In genomic region chr19:53865918-53866696, GRCh38 we compare ENCODE assay signal across 1 cellular context.
A peak's percentile ranks its signal among the peaks of the same experiment; 100 is the strongest.
TF ChIP-seq lines count a peak whose summit lies in the region.

No MANE protein-coding gene starts in this region.

TF ChIP-seq in HepG2, 621 proteins besides CTCF, POLR2A, EP300 and RAD21 (continued from another document and continues in another):
- TF ChIP-seq, protein P1, sequence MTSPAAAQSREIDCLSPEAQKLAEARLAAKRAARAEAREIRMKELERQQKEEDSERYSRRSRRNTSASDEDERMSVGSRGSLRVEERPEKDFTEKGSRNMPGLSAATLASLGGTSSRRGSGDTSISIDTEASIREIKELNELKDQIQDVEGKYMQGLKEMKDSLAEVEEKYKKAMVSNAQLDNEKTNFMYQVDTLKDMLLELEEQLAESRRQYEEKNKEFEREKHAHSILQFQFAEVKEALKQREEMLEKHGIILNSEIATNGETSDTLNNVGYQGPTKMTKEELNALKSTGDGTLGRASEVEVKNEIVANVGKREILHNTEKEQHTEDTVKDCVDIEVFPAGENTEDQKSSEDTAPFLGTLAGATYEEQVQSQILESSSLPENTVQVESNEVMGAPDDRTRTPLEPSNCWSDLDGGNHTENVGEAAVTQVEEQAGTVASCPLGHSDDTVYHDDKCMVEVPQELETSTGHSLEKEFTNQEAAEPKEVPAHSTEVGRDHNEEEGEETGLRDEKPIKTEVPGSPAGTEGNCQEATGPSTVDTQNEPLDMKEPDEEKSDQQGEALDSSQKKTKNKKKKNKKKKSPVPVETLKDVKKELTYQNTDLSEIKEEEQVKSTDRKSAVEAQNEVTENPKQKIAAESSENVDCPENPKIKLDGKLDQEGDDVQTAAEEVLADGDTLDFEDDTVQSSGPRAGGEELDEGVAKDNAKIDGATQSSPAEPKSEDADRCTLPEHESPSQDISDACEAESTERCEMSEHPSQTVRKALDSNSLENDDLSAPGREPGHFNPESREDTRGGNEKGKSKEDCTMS (CRISPR knock-in tag; conservative IDR thresholded peaks at IDR 0.05), result no peak
- TF ChIP-seq ZFX (CRISPR knock-in tag; IDR thresholded peaks at IDR 0.05; ENCODE audit: low read depth) (peak; percentile 92), RXRB (CRISPR knock-in tag; IDR thresholded peaks at IDR 0.05; ENCODE audit: borderline replicate concordance) (peak; percentile 34; the same call in 1 of the 2 replicates), ZNF619 (CRISPR knock-in tag; IDR thresholded peaks at IDR 0.05) (no peak), ZXDC (CRISPR knock-in tag; IDR thresholded peaks at IDR 0.05) (no peak), ZNF30 (CRISPR knock-in tag; IDR thresholded peaks at IDR 0.05) (no peak), ZNF614 (CRISPR knock-in tag; IDR thresholded peaks at IDR 0.05; ENCODE audit: borderline replicate concordance) (no peak; the same call in 1 of the 2 replicates), HES4 (CRISPR knock-in tag; IDR thresholded peaks at IDR 0.05; ENCODE audit: borderline replicate concordance) (peak; percentile 6; the same call in 1 of the 2 replicates), ZNF577 (CRISPR knock-in tag; IDR thresholded peaks at IDR 0.05; ENCODE audit: borderline replicate concordance, low read depth) (no peak), MXD4 (CRISPR knock-in tag; IDR thresholded peaks at IDR 0.05) (0 out of 2 replicates have a peak, but pooled peaks have one; percentile 33), ZBTB1 (CRISPR knock-in tag; IDR thresholded peaks at IDR 0.05; ENCODE audit: borderline replicate concordance) (no peak), TCF7L2 (IDR thresholded peaks at IDR 0.05; ENCODE audit: low read depth, low read length) (no peak), ZNF230 (CRISPR knock-in tag; IDR thresholded peaks at IDR 0.05) (no peak), ZNF253 (CRISPR knock-in tag; IDR thresholded peaks at IDR 0.05; ENCODE audit: borderline replicate concordance) (no peak), ZNF329 (CRISPR knock-in tag; IDR thresholded peaks at IDR 0.05; ENCODE audit: low read depth) (0 out of 2 replicates have a peak, but pooled peaks have one; percentile 25), DDIT3 (CRISPR knock-in tag; IDR thresholded peaks at IDR 0.05) (no peak), MAF1 (CRISPR knock-in tag; IDR thresholded peaks at IDR 0.05; ENCODE audit: borderline replicate concordance) (0 out of 2 replicates have a peak, but pooled peaks have one; percentile 35), PRMT3 (CRISPR knock-in tag; IDR thresholded peaks at IDR 0.05; ENCODE audit: borderline replicate concordance, low read depth) (no peak), ZNF3 (CRISPR knock-in tag; IDR thresholded peaks at IDR 0.05) (no peak), GATAD2A (CRISPR knock-in tag; IDR thresholded peaks at IDR 0.05) (no peak), ZNF20 (CRISPR knock-in tag; IDR thresholded peaks at IDR 0.05) (no peak; the same call in 1 of the 2 replicates), PLSCR1 (CRISPR knock-in tag; IDR thresholded peaks at IDR 0.05; ENCODE audit: borderline replicate concordance) (no peak), HOXA3 (CRISPR knock-in tag; IDR thresholded peaks at IDR 0.05) (peak; percentile 23; the same call in 1 of the 2 replicates), ZNF775 (CRISPR knock-in tag; IDR thresholded peaks at IDR 0.05; ENCODE audit: borderline replicate concordance) (no peak; the same call in 1 of the 2 replicates), ZNF274 (CRISPR knock-in tag; IDR thresholded peaks at IDR 0.05) (no peak), SKI (IDR thresholded peaks at IDR 0.05; ENCODE audit: partially characterized antibody) (peak; percentile 74), DRAP1 (CRISPR knock-in tag; IDR thresholded peaks at IDR 0.05) (peak; percentile 59; the same call in 1 of the 2 replicates), MED1 (CRISPR knock-in tag; IDR thresholded peaks at IDR 0.05) (peak; percentile 55), HNRNPH1 (optimal IDR thresholded peaks at IDR 0.05; ENCODE audit: low read depth, low read length) (no peak), POLR2AphosphoS2 (IDR thresholded peaks at IDR 0.05; ENCODE audit: low read depth, low read length) (no peak), SMARCE1 (IDR thresholded peaks at IDR 0.05; ENCODE audit: borderline replicate concordance) (no peak), MBD4 (IDR thresholded peaks at IDR 0.05; ENCODE audit: borderline replicate concordance, low read length) (no peak), SOX13 (IDR thresholded peaks at IDR 0.05) (peak; percentile 22; the same call in 1 of the 2 replicates), SOX13 (CRISPR knock-in tag; conservative IDR thresholded peaks at IDR 0.05 in 1 of 2, IDR thresholded peaks at IDR 0.05 in 1 of 2) (no peak; a peak in 1 of 4 replicates), ZFYVE20 (CRISPR knock-in tag; IDR thresholded peaks at IDR 0.05; ENCODE audit: borderline replicate concordance, low read depth) (no peak), ZNF317 (CRISPR knock-in tag; IDR thresholded peaks at IDR 0.05) (no peak), ZBTB8A (CRISPR knock-in tag; IDR thresholded peaks at IDR 0.05; ENCODE audit: borderline replicate concordance, low read depth) (no peak), ZNF18 (CRISPR knock-in tag; IDR thresholded peaks at IDR 0.05; ENCODE audit: insufficient replicate concordance) (no peak)
- TF ChIP-seq, protein P2, sequence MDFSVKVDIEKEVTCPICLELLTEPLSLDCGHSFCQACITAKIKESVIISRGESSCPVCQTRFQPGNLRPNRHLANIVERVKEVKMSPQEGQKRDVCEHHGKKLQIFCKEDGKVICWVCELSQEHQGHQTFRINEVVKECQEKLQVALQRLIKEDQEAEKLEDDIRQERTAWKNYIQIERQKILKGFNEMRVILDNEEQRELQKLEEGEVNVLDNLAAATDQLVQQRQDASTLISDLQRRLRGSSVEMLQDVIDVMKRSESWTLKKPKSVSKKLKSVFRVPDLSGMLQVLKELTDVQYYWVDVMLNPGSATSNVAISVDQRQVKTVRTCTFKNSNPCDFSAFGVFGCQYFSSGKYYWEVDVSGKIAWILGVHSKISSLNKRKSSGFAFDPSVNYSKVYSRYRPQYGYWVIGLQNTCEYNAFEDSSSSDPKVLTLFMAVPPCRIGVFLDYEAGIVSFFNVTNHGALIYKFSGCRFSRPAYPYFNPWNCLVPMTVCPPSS (IDR thresholded peaks at IDR 0.05), result no peak
- TF ChIP-seq, protein P3, sequence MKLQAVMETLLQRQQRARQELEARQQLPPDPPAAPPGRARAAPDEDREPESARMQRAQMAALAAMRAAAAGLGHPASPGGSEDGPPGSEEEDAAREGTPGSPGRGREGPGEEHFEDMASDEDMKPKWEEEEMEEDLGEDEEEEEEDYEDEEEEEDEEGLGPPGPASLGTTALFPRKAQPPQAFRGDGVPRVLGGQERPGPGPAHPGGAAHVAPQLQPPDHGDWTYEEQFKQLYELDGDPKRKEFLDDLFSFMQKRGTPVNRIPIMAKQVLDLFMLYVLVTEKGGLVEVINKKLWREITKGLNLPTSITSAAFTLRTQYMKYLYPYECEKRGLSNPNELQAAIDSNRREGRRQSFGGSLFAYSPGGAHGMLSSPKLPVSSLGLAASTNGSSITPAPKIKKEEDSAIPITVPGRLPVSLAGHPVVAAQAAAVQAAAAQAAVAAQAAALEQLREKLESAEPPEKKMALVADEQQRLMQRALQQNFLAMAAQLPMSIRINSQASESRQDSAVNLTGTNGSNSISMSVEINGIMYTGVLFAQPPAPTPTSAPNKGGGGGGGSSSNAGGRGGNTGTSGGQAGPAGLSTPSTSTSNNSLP (IDR thresholded peaks at IDR 0.05; ENCODE audit: low read depth, low read length), result no peak
- TF ChIP-seq, protein P4, sequence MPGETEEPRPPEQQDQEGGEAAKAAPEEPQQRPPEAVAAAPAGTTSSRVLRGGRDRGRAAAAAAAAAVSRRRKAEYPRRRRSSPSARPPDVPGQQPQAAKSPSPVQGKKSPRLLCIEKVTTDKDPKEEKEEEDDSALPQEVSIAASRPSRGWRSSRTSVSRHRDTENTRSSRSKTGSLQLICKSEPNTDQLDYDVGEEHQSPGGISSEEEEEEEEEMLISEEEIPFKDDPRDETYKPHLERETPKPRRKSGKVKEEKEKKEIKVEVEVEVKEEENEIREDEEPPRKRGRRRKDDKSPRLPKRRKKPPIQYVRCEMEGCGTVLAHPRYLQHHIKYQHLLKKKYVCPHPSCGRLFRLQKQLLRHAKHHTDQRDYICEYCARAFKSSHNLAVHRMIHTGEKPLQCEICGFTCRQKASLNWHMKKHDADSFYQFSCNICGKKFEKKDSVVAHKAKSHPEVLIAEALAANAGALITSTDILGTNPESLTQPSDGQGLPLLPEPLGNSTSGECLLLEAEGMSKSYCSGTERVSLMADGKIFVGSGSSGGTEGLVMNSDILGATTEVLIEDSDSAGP (CRISPR knock-in tag; IDR thresholded peaks at IDR 0.05; ENCODE audit: borderline replicate concordance), result peak; percentile 56; the same call in 1 of the 2 replicates
- TF ChIP-seq, protein P5, sequence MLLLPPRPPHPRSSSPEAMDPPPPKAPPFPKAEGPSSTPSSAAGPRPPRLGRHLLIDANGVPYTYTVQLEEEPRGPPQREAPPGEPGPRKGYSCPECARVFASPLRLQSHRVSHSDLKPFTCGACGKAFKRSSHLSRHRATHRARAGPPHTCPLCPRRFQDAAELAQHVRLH (CRISPR knock-in tag; IDR thresholded peaks at IDR 0.05; ENCODE audit: borderline replicate concordance, low read depth), result peak; percentile 59; the same call in 1 of the 2 replicates
- TF ChIP-seq, protein P6, sequence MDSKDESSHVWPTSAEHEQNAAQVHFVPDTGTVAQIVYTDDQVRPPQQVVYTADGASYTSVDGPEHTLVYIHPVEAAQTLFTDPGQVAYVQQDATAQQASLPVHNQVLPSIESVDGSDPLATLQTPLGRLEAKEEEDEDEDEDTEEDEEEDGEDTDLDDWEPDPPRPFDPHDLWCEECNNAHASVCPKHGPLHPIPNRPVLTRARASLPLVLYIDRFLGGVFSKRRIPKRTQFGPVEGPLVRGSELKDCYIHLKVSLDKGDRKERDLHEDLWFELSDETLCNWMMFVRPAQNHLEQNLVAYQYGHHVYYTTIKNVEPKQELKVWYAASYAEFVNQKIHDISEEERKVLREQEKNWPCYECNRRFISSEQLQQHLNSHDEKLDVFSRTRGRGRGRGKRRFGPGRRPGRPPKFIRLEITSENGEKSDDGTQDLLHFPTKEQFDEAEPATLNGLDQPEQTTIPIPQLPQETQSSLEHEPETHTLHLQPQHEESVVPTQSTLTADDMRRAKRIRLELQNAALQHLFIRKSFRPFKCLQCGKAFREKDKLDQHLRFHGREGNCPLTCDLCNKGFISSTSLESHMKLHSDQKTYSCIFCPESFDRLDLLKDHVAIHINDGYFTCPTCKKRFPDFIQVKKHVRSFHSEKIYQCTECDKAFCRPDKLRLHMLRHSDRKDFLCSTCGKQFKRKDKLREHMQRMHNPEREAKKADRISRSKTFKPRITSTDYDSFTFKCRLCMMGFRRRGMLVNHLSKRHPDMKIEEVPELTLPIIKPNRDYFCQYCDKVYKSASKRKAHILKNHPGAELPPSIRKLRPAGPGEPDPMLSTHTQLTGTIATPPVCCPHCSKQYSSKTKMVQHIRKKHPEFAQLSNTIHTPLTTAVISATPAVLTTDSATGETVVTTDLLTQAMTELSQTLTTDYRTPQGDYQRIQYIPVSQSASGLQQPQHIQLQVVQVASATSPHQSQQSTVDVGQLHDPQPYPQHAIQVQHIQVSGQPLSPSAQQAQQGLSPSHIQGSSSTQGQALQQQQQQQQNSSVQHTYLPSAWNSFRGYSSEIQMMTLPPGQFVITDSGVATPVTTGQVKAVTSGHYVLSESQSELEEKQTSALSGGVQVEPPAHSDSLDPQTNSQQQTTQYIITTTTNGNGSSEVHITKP (CRISPR knock-in tag; IDR thresholded peaks at IDR 0.05; ENCODE audit: low read depth), result no peak
